In the genomic region with DNA sequence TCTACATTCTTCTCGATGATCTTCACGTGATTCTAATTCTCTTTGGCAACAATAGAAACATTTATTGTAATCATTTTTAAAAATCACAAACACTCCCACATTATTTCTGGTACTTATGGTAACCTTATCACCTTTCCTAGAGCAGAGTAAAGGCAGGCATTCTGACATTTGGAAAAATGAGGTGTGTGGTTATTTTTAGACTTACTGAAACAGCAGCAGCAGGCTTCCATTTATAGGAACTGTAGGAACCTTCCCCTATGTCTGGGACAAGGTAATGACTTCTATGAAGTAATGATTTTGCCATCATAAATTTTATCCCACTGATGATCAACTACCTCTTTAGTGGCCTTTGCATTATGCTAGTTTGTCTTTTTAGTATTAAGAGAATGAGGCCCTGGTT, we compare ENCODE assay signal across 24 cellular contexts.
DNase-seq lines count a peak whose midpoint lies in the region; ATAC-seq and TF ChIP-seq lines count a peak whose summit lies in the region.
"Had no signal": no experiment of that assay in that cellular context is flagged by ENCODE, and none has a peak within 500 bp of the region (broad histone marks: within the 10 kb centered on the region; RNA-seq: fewer than 3 reads in every experiment).

No MANE protein-coding gene starts in this region.

- no peaks in the 10 kb centered on the region for H3K9me3 Mint-ChIP-seq in activated T-cell treated with anti-CD3 and anti-CD28 coated beads, Interleukin-2, amount 50 U/mL, for 24 hours
- H3K9me3 Mint-ChIP-seq: CD4-positive, alpha-beta T cell; CD8-positive, alpha-beta memory T cell had no signal

- no peaks in the 10 kb centered on the region for H3K36me3 ChIP-seq in right atrium auricular region
- no peaks in the 10 kb centered on the region for H3K36me3 ChIP-seq in heart right ventricle
- no peaks in the 10 kb centered on the region for H3K36me3 ChIP-seq in skeletal muscle tissue (ENCODE audit: control insufficient read depth in 3 of 3, insufficient read depth in 3 of 3, low read length in 3 of 3)
- H3K36me3 ChIP-seq: BE2C; BLaER1 treated with 17β-estradiol and CSF1 and Interleukin-3, amounts not matched to agents 10 nM and 100 nM had no signal

- H3K4me3 ChIP-seq in right atrium auricular region (no peak overlapping the region), heart right ventricle (no peak overlapping the region), skeletal muscle tissue (ENCODE audit: low read length in 3 of 3) (peak overlapping the region in 1 of 3 donors; percentile 11)
- H3K4me3 ChIP-seq: A549; BLaER1 treated with 17β-estradiol and CSF1 and Interleukin-3, amounts not matched to agents 10 nM and 100 nM; GM12878; GM23248 had no signal

- H3K4me3 Mint-ChIP-seq in activated T-cell treated with anti-CD3 and anti-CD28 coated beads, Interleukin-2, amount 50 U/mL, for 24 hours = no peak overlapping the region
- H3K4me3 Mint-ChIP-seq: CD14-positive monocyte; CD4-positive, alpha-beta T cell; CD8-positive, alpha-beta memory T cell had no signal

- H3K4me1 ChIP-seq in right atrium auricular region (no peaks in the 10 kb centered on the region), heart right ventricle (peaks cover 0 to 15% (median 0%) of the 10 kb centered on the region in 9 donors), skeletal muscle tissue (ENCODE audit: control insufficient read depth in 3 of 3, insufficient read depth in 3 of 3, low read length in 3 of 3) (peaks cover 0 to 9% (median 4%) of the 10 kb centered on the region in 3 donors)
- H3K4me1 ChIP-seq: A549; BE2C; BLaER1 treated with 17β-estradiol and CSF1 and Interleukin-3, amounts not matched to agents 10 nM and 100 nM had no signal

- H3K9me3 ChIP-seq in right atrium auricular region = no peaks in the 10 kb centered on the region
- peaks cover 0 to 5% (median 0%) of the 10 kb centered on the region in 11 donors for H3K9me3 ChIP-seq in heart right ventricle
- H3K9me3 ChIP-seq in skeletal muscle tissue (ENCODE audit: control insufficient read depth in 3 of 3, low read length in 3 of 3) = no peaks in the 10 kb centered on the region
- H3K9me3 ChIP-seq: A549; BE2C; BLaER1 treated with 17β-estradiol and CSF1 and Interleukin-3, amounts not matched to agents 10 nM and 100 nM had no signal

- H3K27me3 ChIP-seq in right atrium auricular region = no peaks in the 10 kb centered on the region
- no peaks in the 10 kb centered on the region for H3K27me3 ChIP-seq in heart right ventricle
- H3K27me3 ChIP-seq in skeletal muscle tissue (ENCODE audit: control insufficient read depth in 3 of 3, insufficient read depth in 3 of 3, low read length in 3 of 3) = no peaks in the 10 kb centered on the region
- H3K27me3 ChIP-seq: BE2C; BLaER1 treated with 17β-estradiol and CSF1 and Interleukin-3, amounts not matched to agents 10 nM and 100 nM had no signal

- no peak overlapping the region for H3K27ac ChIP-seq in right atrium auricular region
- H3K27ac ChIP-seq in heart right ventricle = peak overlapping the region in 4 of 10 donors; percentile 14 to 42 (median 38)
- H3K27ac ChIP-seq in skeletal muscle tissue (ENCODE audit: low read depth, low read length) = peak overlapping the region; percentile 45
- H3K27ac ChIP-seq: A549; BLaER1 treated with 17β-estradiol and CSF1 and Interleukin-3, amounts not matched to agents 10 nM and 100 nM; GM23248 had no signal

- no peaks in the 10 kb centered on the region for H3K4me1 Mint-ChIP-seq in activated T-cell treated with anti-CD3 and anti-CD28 coated beads, Interleukin-2, amount 50 U/mL, for 24 hours (ENCODE audit: low read depth)
- H3K4me1 Mint-ChIP-seq: CD14-positive monocyte; CD8-positive, alpha-beta memory T cell had no signal

- intact Hi-C loops in Right ventricle myocardium superior (cut with DNase I) = loop anchor here (10.0 kb wide), 1 partner anchor 535 kb away; no protein-coding TSS in a partner anchor
- intact Hi-C loops in heart right ventricle (cut with DNase I) = no loop called here
- intact Hi-C loops in left ventricle myocardium superior (cut with micrococcal nuclease) = no loop called here

- no peak overlapping the region for H3K27ac Mint-ChIP-seq in activated T-cell treated with anti-CD3 and anti-CD28 coated beads, Interleukin-2, amount 50 U/mL, for 24 hours
- H3K27ac Mint-ChIP-seq: CD14-positive monocyte; CD4-positive, alpha-beta T cell; CD8-positive, alpha-beta memory T cell had no signal

- peaks cover 31% of the 10 kb centered on the region for H3K27me3 Mint-ChIP-seq in activated T-cell treated with anti-CD3 and anti-CD28 coated beads, Interleukin-2, amount 50 U/mL, for 24 hours

- TF ChIP-seq CTCF in right atrium auricular region (IDR thresholded peaks at IDR 0.05) (no peak), heart right ventricle (IDR thresholded peaks at IDR 0.05) (no peak)

- no peaks in the 10 kb centered on the region for H3K36me3 Mint-ChIP-seq in activated T-cell treated with anti-CD3 and anti-CD28 coated beads, Interleukin-2, amount 50 U/mL, for 24 hours (ENCODE audit: low read depth)
- H3K36me3 Mint-ChIP-seq: CD14-positive monocyte; CD8-positive, alpha-beta memory T cell had no signal

- DNase-seq in Right ventricle myocardium superior (no peak), right atrium auricular region (ENCODE audit: low spot score) (no peak), heart right ventricle (no peak), left ventricle myocardium superior (no peak), NCI-H748 (lab: John Stamatoyannopoulos, UW; ENCODE audit: unreplicated experiment) (no peak)
- DNase-seq in activated T-cell treated with anti-CD3 and anti-CD28 coated beads, Interleukin-2, amount 50 U/mL, for 24 hours = no peak
- DNase-seq: 8988T; ACHN; AML-193; BE2C; CD4-positive, alpha-beta T cell; CD8-positive, alpha-beta memory T cell; DMS 273 treated with DMSO at 0.1 percent for 48 hours; DMS79; EL; GDM1; GM23248; H7; HCEC 1CT had no signal

- ATAC-seq in Right ventricle myocardium superior (ENCODE audit: poor library complexity) (peak; percentile 89), heart right ventricle (peak in 7 of 8 donors; percentile 56 to 96 (median 89)), left ventricle myocardium superior (peak; percentile 93)
- ATAC-seq: A549, GM12878 had no signal

- peak overlapping the region in 1 of 3 donors; percentile 28 for H3K9ac ChIP-seq in skeletal muscle tissue (ENCODE audit: low read depth in 1 of 3, low read length in 3 of 3)
- H3K9ac ChIP-seq: BLaER1 treated with 17β-estradiol and CSF1 and Interleukin-3, amounts not matched to agents 10 nM and 100 nM; GM23248 had no signal

- 22 to 25% methylated on average over 2 of the region's 2 CpGs for WGBS in heart right ventricle, 2 donors
